Comparison of ENCODE assay signal across 19 cellular contexts in genomic region chr3:157151151-157151550, GRCh38. TPM values are rescaled to one million over a fixed set of nuclear protein-coding genes. Genes with fewer than 3 reads are reported as not detected.
DNase-seq lines count a peak whose midpoint lies in the region; ATAC-seq and TF ChIP-seq lines count a peak whose summit lies in the region.
"Had no signal": no experiment of that assay in that cellular context is flagged by ENCODE, and none has a peak within 500 bp of the region (broad histone marks: within the 10 kb centered on the region; RNA-seq: fewer than 3 reads in every experiment).

No MANE protein-coding gene starts in this region.

- H3K9me3 ChIP-seq in neural progenitor cell (ENCODE audit: low read depth): no peaks in the 10 kb centered on the region
- H3K9me3 ChIP-seq: SK-N-SH had no signal

- H3K79me2 ChIP-seq in neural progenitor cell (ENCODE audit: low read depth): peaks cover 69% of the 10 kb centered on the region

- peak overlapping the region; percentile 63 for H3K27ac Mint-ChIP-seq in stimulated activated naive CD8-positive, alpha-beta T cell treated with anti-CD3 and anti-CD28 coated beads, Interleukin-15, Interleukin-2, amounts not matched to agents 100 ng/mL and 50 ng/mL, for 24 hours
- peak overlapping the region in 1 of 2 donors; percentile 90 for H3K27ac Mint-ChIP-seq in stimulated activated naive CD8-positive, alpha-beta T cell treated with anti-CD3 and anti-CD28 coated beads, Interleukin-15, amount 100 ng/mL, for 72 hours
- H3K27ac Mint-ChIP-seq in activated T-helper 17 cell treated with anti-CD3 and anti-CD28 coated beads, Interleukin-2, amount 50 U/mL, for 72 hours: peak overlapping the region; percentile 75
- peak overlapping the region; percentile 51 for H3K27ac Mint-ChIP-seq in central memory CD8-positive, alpha-beta T cell (ENCODE audit: low read depth)
- H3K27ac Mint-ChIP-seq in type B pancreatic cell: peak overlapping the region; percentile 14
- H3K27ac Mint-ChIP-seq in neural progenitor cell: no peak overlapping the region
- H3K27ac Mint-ChIP-seq: B cell; CD8-positive, alpha-beta T cell had no signal

- H3K4me3 Mint-ChIP-seq in stimulated activated naive CD8-positive, alpha-beta T cell treated with anti-CD3 and anti-CD28 coated beads, Interleukin-15, Interleukin-2, amounts not matched to agents 100 ng/mL and 50 ng/mL, for 24 hours: no peak overlapping the region
- H3K4me3 Mint-ChIP-seq in stimulated activated naive CD8-positive, alpha-beta T cell treated with anti-CD3 and anti-CD28 coated beads, Interleukin-15, amount 100 ng/mL, for 72 hours: no peak overlapping the region
- peak overlapping the region; percentile 28 for H3K4me3 Mint-ChIP-seq in activated T-helper 17 cell treated with anti-CD3 and anti-CD28 coated beads, Interleukin-2, amount 50 U/mL, for 72 hours
- H3K4me3 Mint-ChIP-seq in central memory CD8-positive, alpha-beta T cell: no peak overlapping the region
- H3K4me3 Mint-ChIP-seq in type B pancreatic cell (no peak overlapping the region), neural progenitor cell (no peak overlapping the region)
- H3K4me3 Mint-ChIP-seq: B cell; CD8-positive, alpha-beta T cell; HFFc6 had no signal

- H3K4me3 ChIP-seq in neural progenitor cell: no peak overlapping the region

- H3K9ac ChIP-seq in neural progenitor cell: no peak overlapping the region
- H3K9ac ChIP-seq: SK-N-SH had no signal

- H3K4me1 Mint-ChIP-seq in stimulated activated naive CD8-positive, alpha-beta T cell treated with anti-CD3 and anti-CD28 coated beads, Interleukin-15, Interleukin-2, amounts not matched to agents 100 ng/mL and 50 ng/mL, for 24 hours (ENCODE audit: low read depth): peaks cover 76% of the 10 kb centered on the region
- H3K4me1 Mint-ChIP-seq in stimulated activated naive CD8-positive, alpha-beta T cell treated with anti-CD3 and anti-CD28 coated beads, Interleukin-15, amount 100 ng/mL, for 72 hours: peaks cover 57% of the 10 kb centered on the region
- peaks cover 52% of the 10 kb centered on the region for H3K4me1 Mint-ChIP-seq in activated T-helper 17 cell treated with anti-CD3 and anti-CD28 coated beads, Interleukin-2, amount 50 U/mL, for 72 hours
- peaks cover 31% of the 10 kb centered on the region for H3K4me1 Mint-ChIP-seq in central memory CD8-positive, alpha-beta T cell
- H3K4me1 Mint-ChIP-seq in type B pancreatic cell (ENCODE audit: unreplicated experiment) (peaks cover 21% of the 10 kb centered on the region), neural progenitor cell (peaks cover 16% of the 10 kb centered on the region)

- peaks cover 10% of the 10 kb centered on the region for H3K4me1 ChIP-seq in neural progenitor cell

- H3F3A ChIP-seq in neural progenitor cell (ENCODE audit: low read depth): peaks cover 69% of the 10 kb centered on the region

- peaks cover 97% of the 10 kb centered on the region for H3K36me3 ChIP-seq in neural progenitor cell

- DNase-seq in stimulated activated naive CD8-positive, alpha-beta T cell treated with anti-CD3 and anti-CD28 coated beads, Interleukin-15, amount 100 ng/mL, for 72 hours: no peak
- no peak for DNase-seq in central memory CD8-positive, alpha-beta T cell (ENCODE audit: low spot score in 2 of 2)
- DNase-seq in type B pancreatic cell (ENCODE audit: extremely low spot score, unreplicated experiment) (no peak), neural progenitor cell (ENCODE audit: low spot score) (no peak), germinal center (ENCODE audit: low spot score) (no peak)
- no peak for DNase-seq in effector CD4-positive, alpha-beta T cell
- DNase-seq: CD8-positive, alpha-beta T cell; DMS79 treated with DMSO at 0.1 percent for 48 hours; HFFc6; NCI-H1417 treated with DMSO at 0.1 percent for 48 hours; NCI-H1930; NCI-H446; NCI-H69; NK-92 treated with Interleukin-12 subunit alpha and Interleukin-12 subunit beta, amount 100 ng/mL, for 24 hours; SHP77; SK-N-SH had no signal

- no peak overlapping the region for H3K4me2 ChIP-seq in neural progenitor cell
- H3K4me2 ChIP-seq: SK-N-SH had no signal

- no peak overlapping the region for H3K27ac ChIP-seq in neural progenitor cell

- no peak overlapping the region for H2AFZ ChIP-seq in neural progenitor cell (replicated peaks)

- no peak for TF ChIP-seq CTCF in type B pancreatic cell (conservative IDR thresholded peaks at IDR 0.05)
- no peak for TF ChIP-seq CTCF in neural progenitor cell (IDR thresholded peaks at IDR 0.05)

- H3K9me3 Mint-ChIP-seq in stimulated activated naive CD8-positive, alpha-beta T cell treated with anti-CD3 and anti-CD28 coated beads, Interleukin-15, Interleukin-2, amounts not matched to agents 100 ng/mL and 50 ng/mL, for 24 hours: no peaks in the 10 kb centered on the region
- H3K9me3 Mint-ChIP-seq in stimulated activated naive CD8-positive, alpha-beta T cell treated with anti-CD3 and anti-CD28 coated beads, Interleukin-15, amount 100 ng/mL, for 72 hours: no peaks in the 10 kb centered on the region
- no peaks in the 10 kb centered on the region for H3K9me3 Mint-ChIP-seq in activated T-helper 17 cell treated with anti-CD3 and anti-CD28 coated beads, Interleukin-2, amount 50 U/mL, for 72 hours
- no peaks in the 10 kb centered on the region for H3K9me3 Mint-ChIP-seq in central memory CD8-positive, alpha-beta T cell
- H3K9me3 Mint-ChIP-seq in type B pancreatic cell (no peaks in the 10 kb centered on the region), neural progenitor cell (no peaks in the 10 kb centered on the region)
- H3K9me3 Mint-ChIP-seq: CD8-positive, alpha-beta T cell had no signal

- no peak for ATAC-seq in stimulated activated naive CD8-positive, alpha-beta T cell treated with anti-CD3 and anti-CD28 coated beads, Interleukin-15, amount 100 ng/mL, for 72 hours
- ATAC-seq in activated T-helper 17 cell treated with anti-CD3 and anti-CD28 coated beads, Interleukin-2, amount 50 U/mL, for 72 hours (replicated peaks): no peak
- no peak for ATAC-seq in central memory CD8-positive, alpha-beta T cell (replicated peaks; ENCODE audit: extremely low read depth, poor library complexity, severe bottlenecking)
- ATAC-seq: CD8-positive, alpha-beta T cell had no signal

- H4K20me1 ChIP-seq in neural progenitor cell (ENCODE audit: low read depth): peaks cover 76% of the 10 kb centered on the region

- H3K27me3 ChIP-seq in neural progenitor cell: no peaks in the 10 kb centered on the region

- no peaks in the 10 kb centered on the region for H3K27me3 Mint-ChIP-seq in stimulated activated naive CD8-positive, alpha-beta T cell treated with anti-CD3 and anti-CD28 coated beads, Interleukin-15, Interleukin-2, amounts not matched to agents 100 ng/mL and 50 ng/mL, for 24 hours
- no peaks in the 10 kb centered on the region for H3K27me3 Mint-ChIP-seq in stimulated activated naive CD8-positive, alpha-beta T cell treated with anti-CD3 and anti-CD28 coated beads, Interleukin-15, amount 100 ng/mL, for 72 hours
- H3K27me3 Mint-ChIP-seq in activated T-helper 17 cell treated with anti-CD3 and anti-CD28 coated beads, Interleukin-2, amount 50 U/mL, for 72 hours: no peaks in the 10 kb centered on the region
- no peaks in the 10 kb centered on the region for H3K27me3 Mint-ChIP-seq in central memory CD8-positive, alpha-beta T cell
- H3K27me3 Mint-ChIP-seq in type B pancreatic cell: no peaks in the 10 kb centered on the region
- no peaks in the 10 kb centered on the region for H3K27me3 Mint-ChIP-seq in neural progenitor cell (ENCODE audit: insufficient read depth, low read depth)
- H3K27me3 Mint-ChIP-seq: B cell had no signal

- H3K36me3 Mint-ChIP-seq in stimulated activated naive CD8-positive, alpha-beta T cell treated with anti-CD3 and anti-CD28 coated beads, Interleukin-15, Interleukin-2, amounts not matched to agents 100 ng/mL and 50 ng/mL, for 24 hours (ENCODE audit: low read depth): peaks cover 97% of the 10 kb centered on the region
- H3K36me3 Mint-ChIP-seq in activated T-helper 17 cell treated with anti-CD3 and anti-CD28 coated beads, Interleukin-2, amount 50 U/mL, for 72 hours (ENCODE audit: low read depth): peaks cover 100% of the 10 kb centered on the region
- H3K36me3 Mint-ChIP-seq in central memory CD8-positive, alpha-beta T cell (ENCODE audit: insufficient read depth): peaks cover 94% of the 10 kb centered on the region
- peaks cover 62% of the 10 kb centered on the region for H3K36me3 Mint-ChIP-seq in type B pancreatic cell
- H3K36me3 Mint-ChIP-seq in neural progenitor cell: peaks cover 44% of the 10 kb centered on the region

RNA-seq across cellular contexts. Expression of gene CCNL1, which starts 8.8 kb away (rescaled TPM):
- 100 to 1,000 TPM; 173 to 194 TPM for total RNA-seq in activated T-helper 17 cell treated with anti-CD3 and anti-CD28 coated beads, Interleukin-2, amount 50 U/mL, for 72 hours
- total RNA-seq in type B pancreatic cell (ENCODE audit: low replicate concordance): 145 and 233 TPM in 2 replicates
- 154 and 214 TPM in 2 replicates for total RNA-seq in neural progenitor cell (ENCODE audit: low replicate concordance)
